In the genomic region with DNA sequence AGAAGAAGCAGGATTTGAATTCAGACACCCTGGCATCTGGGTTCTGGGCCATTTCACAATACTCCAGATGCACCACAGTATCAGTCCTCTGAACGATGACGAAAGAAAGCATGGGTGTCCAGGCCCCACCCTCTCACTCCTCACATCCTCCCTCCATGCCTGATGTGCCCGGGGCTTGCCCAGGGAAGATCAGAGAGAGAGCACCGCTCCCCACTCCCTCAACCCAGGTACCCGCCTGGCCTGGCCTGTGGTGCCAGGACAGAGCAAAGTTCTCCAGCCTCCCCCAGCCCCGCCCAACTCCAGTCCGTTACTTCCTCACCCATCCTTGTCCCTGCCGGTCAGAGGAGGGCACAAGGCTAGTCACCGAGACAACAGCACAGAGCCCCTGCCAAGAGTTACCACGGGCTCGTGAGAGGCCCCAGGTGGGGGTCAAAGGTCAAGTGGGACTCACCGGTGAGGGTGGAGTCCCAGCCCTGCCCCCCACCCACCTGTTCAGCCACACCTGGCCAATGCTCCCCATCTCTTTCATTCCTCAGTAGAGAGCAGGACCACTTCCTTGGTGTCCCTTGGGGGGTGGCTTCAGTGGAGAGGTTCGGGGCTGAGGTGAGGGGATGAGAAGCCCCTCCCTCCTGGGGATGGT, we compare ENCODE assay signal across 7 cellular contexts. TPM values are rescaled to one million over a fixed set of nuclear protein-coding genes. Genes with fewer than 3 reads are reported as not detected.
DNase-seq lines count a peak whose midpoint lies in the region; ATAC-seq, FAIRE-seq and TF ChIP-seq lines count a peak whose summit lies in the region.

No MANE protein-coding gene starts in this region.

- BruUV-seq in PC-3 (replicated peaks; lab: Mats Ljungman, UMichigan), result no TSS peak

- H3K9me2 ChIP-seq in PC-3 (replicated peaks; ENCODE audit: low read length), result no peaks in the 10 kb centered on the region

- peaks cover 91% of the 10 kb centered on the region for H3K79me2 ChIP-seq in PC-3 (ENCODE audit: low read length)

- peaks cover 2% of the 10 kb centered on the region; the same call in 1 of the 2 replicates for H4K20me1 ChIP-seq in PC-3 (ENCODE audit: low read length)

- peak overlapping the region; percentile 85 for H3K4me2 ChIP-seq in PC-3 (ENCODE audit: low read length)

- H2AFZ ChIP-seq in PC-3 (ENCODE audit: low read length), result no peak overlapping the region

- DNase-seq in GM12892 (ENCODE audit: insufficient read length) (no peak), PC-3 (peak; percentile 52), brain microvascular endothelial cell (peak; percentile 83), kidney (peak; percentile 89)
- DNase-seq in stimulated activated naive CD4-positive, alpha-beta T cell treated with Interleukin-2 at 50 U/mL for 16 hours (lab: John Stamatoyannopoulos, UW), result peak; percentile 52
- DNase-seq in NK-92 treated with Interleukin-12 subunit alpha and Interleukin-12 subunit beta, amount 100 ng/mL, for 24 hours (lab: John Stamatoyannopoulos, UW), result no peak

- CTCF ChIA-PET in PC-3 (lab: Charles Lee), result no interaction called here

- H3K9me3 ChIP-seq in PC-3 (ENCODE audit: low read length) (no peaks in the 10 kb centered on the region), kidney (ENCODE audit: control insufficient read depth in 1 of 2, low read length in 2 of 2) (no peaks in the 10 kb centered on the region)

- FAIRE-seq in GM12892 (lab: Jason Lieb, UNC) (peak; percentile 51), kidney (lab: Jason Lieb, UNC) (no peak)

- H3K4me3 ChIP-seq in PC-3 (ENCODE audit: low read length) (peak overlapping the region; percentile 45), brain microvascular endothelial cell (ENCODE audit: low read depth, low read length) (peak overlapping the region; percentile 22), kidney (ENCODE audit: low read length in 2 of 2) (peak overlapping the region in 1 of 2 donors; percentile 43)

- POLR2A ChIA-PET in PC-3 (lab: Charles Lee; ENCODE audit: unreplicated experiment), result interaction anchor here (0.6 kb wide), 2 partner anchors 97 to 117 kb away, joined by 6 to 10 read pairs; no protein-coding TSS in a partner anchor

- H3K27ac ChIP-seq in PC-3 (ENCODE audit: low read length) (peak overlapping the region; percentile 97), brain microvascular endothelial cell (peak overlapping the region; percentile 92), kidney (ENCODE audit: low read depth in 2 of 2, low read length in 2 of 2) (peak overlapping the region; percentile 90 to 93)

- H3K36me3 ChIP-seq in PC-3 (ENCODE audit: low read depth, low read length), result no peaks in the 10 kb centered on the region
- H3K36me3 ChIP-seq in brain microvascular endothelial cell (replicated peaks), result no peaks in the 10 kb centered on the region
- no peaks in the 10 kb centered on the region for H3K36me3 ChIP-seq in kidney (ENCODE audit: control insufficient read depth in 1 of 2, insufficient read depth in 2 of 2, low read length in 2 of 2)

- H3K9ac ChIP-seq in PC-3 (ENCODE audit: low read length) (peak overlapping the region; percentile 84), kidney (ENCODE audit: low read length in 2 of 2) (peak overlapping the region in 1 of 2 donors; percentile 46)

- H3F3A ChIP-seq in PC-3 (ENCODE audit: low read length, unreplicated experiment), result peaks cover 28% of the 10 kb centered on the region

- TF ChIP-seq CTCF in PC-3 (conservative IDR thresholded peaks at IDR 0.05; ENCODE audit: low read depth, low read length) (no peak), brain microvascular endothelial cell (IDR thresholded peaks at IDR 0.05; ENCODE audit: low read depth, low read length, missing control alignments) (no peak), kidney (IDR thresholded peaks at IDR 0.05; ENCODE audit: borderline replicate concordance, extremely low read depth, insufficient read depth) (no peak)

- ATAC-seq in PC-3, result peak; percentile 0; the same call in 1 of the 2 replicates
- ATAC-seq in HG02763 (IDR thresholded peaks at IDR 0.05; ENCODE audit: unreplicated experiment), result no peak

- TF ChIP-seq POLR2A in GM12892 (IDR thresholded peaks at IDR 0.05; ENCODE audit: low read depth, low read length), result no peak

- in situ Hi-C loops in brain microvascular endothelial cell (cut with HindIII; ENCODE audit: low pct_ligation_motif_present, low sequenced_read_pairs), result no loop called here

- H3K4me1 ChIP-seq in PC-3 (ENCODE audit: insufficient read depth, low read length), result peaks cover 98% of the 10 kb centered on the region
- peaks cover 83 to 88% of the 10 kb centered on the region in 2 donors for H3K4me1 ChIP-seq in kidney (ENCODE audit: control insufficient read depth in 1 of 2, insufficient read depth in 1 of 2, low read depth in 1 of 2, low read length in 2 of 2)

- intact Hi-C loops in PC-3 (cut with micrococcal nuclease) (no loop called here), kidney (cut with DNase I) (no loop called here)

- no peaks in the 10 kb centered on the region for H3K27me3 ChIP-seq in PC-3 (ENCODE audit: low read length)
- H3K27me3 ChIP-seq in brain microvascular endothelial cell (replicated peaks), result no peaks in the 10 kb centered on the region

RNA-seq across cellular contexts. Expression of a gene that starts 8.1 kb away (rescaled TPM):
- 3.1 TPM for polyA plus RNA-seq in GM12892 (2012; ENCODE audit: missing spikeins)
- total RNA-seq in PC-3 (2014; rRNA removed) (49.7 and 68.2 TPM in 2 replicates), kidney (57.5 TPM)
- polyA plus RNA-seq in kidney (ENCODE audit: insufficient read depth, low read depth, low replicate concordance), result 5.0 TPM

RNA-seq across cellular contexts. Expression of a gene that starts 33.9 kb away (rescaled TPM):
- 2.1 TPM for polyA plus RNA-seq in GM12892 (2012; ENCODE audit: missing spikeins)
- total RNA-seq in PC-3 (2014; rRNA removed) (not detected in 2 replicates), kidney (1.1 TPM)
- polyA plus RNA-seq in kidney (ENCODE audit: insufficient read depth, low read depth, low replicate concordance), result not detected

RNA-seq across cellular contexts. Expression of a gene that starts 38.5 kb away (rescaled TPM):
- 1.5 TPM for polyA plus RNA-seq in GM12892 (2012; ENCODE audit: missing spikeins)
- 0.44 TPM in 1 of 2 replicates, not detected in the other for total RNA-seq in PC-3 (2014; rRNA removed)
- total RNA-seq in kidney, result not detected
- polyA plus RNA-seq in kidney (ENCODE audit: insufficient read depth, low read depth, low replicate concordance), result not detected

RNA-seq across cellular contexts. Expression of a gene that starts 54.0 kb away (rescaled TPM):
- polyA plus RNA-seq in GM12892 (2012; ENCODE audit: missing spikeins), result not detected
- not detected in 2 replicates for total RNA-seq in PC-3 (2014; rRNA removed)
- total RNA-seq in kidney, result not detected
- not detected for polyA plus RNA-seq in kidney (ENCODE audit: insufficient read depth, low read depth, low replicate concordance)

Comparison
In these comparisons a context has a peak if more than half of its experiments do, and no peak if none do; other contexts are left out.
1. DNase-seq: peak in PC-3 (single experiment), brain microvascular endothelial cell (single experiment), kidney (single experiment) and stimulated activated naive CD4-positive, alpha-beta T cell treated with Interleukin-2 at 50 U/mL for 16 hours (single experiment); none in GM12892 (single experiment) and NK-92 treated with Interleukin-12 subunit alpha and Interleukin-12 subunit beta, amount 100 ng/mL, for 24 hours (single experiment).
2. Peak in every context shown above with its lines, with median percentiles within 50 percentile points of each other: H3K27ac ChIP-seq.